Comparison of ENCODE assay signal across 1 cellular context in the genomic region with DNA sequence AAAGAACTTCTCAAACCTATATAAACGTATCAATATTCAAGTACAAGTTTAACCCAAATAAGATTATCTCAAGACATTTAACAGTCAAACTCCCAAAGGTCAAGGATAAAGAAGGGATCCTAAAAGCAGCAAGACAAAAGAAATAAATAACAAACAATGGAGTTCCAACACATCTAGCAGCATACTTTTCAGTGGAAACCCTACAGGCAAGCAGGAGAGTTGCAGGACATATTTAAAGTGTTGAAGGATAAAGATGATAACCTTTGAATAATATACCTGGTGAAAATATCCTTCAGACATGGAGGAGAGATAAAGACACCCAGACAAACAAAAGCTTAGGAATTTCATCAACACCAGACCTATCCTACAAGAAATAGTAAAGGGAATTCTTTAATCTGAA.
TF ChIP-seq lines count a peak whose summit lies in the region.

No MANE protein-coding gene starts in this region.

TF ChIP-seq in SK-N-SH, 30 proteins besides CTCF, POLR2A, EP300 and RAD21:
- TF ChIP-seq POLR2AphosphoS5 (IDR thresholded peaks at IDR 0.05; ENCODE audit: low read depth, low read length), result no peak
- no peak for TF ChIP-seq RFX5 (IDR thresholded peaks at IDR 0.05; ENCODE audit: low read length)
- TF ChIP-seq RCOR1 (IDR thresholded peaks at IDR 0.05; ENCODE audit: low read length), result no peak
- TF ChIP-seq NFIC (IDR thresholded peaks at IDR 0.05; ENCODE audit: borderline replicate concordance), result no peak
- TF ChIP-seq, protein P1, sequence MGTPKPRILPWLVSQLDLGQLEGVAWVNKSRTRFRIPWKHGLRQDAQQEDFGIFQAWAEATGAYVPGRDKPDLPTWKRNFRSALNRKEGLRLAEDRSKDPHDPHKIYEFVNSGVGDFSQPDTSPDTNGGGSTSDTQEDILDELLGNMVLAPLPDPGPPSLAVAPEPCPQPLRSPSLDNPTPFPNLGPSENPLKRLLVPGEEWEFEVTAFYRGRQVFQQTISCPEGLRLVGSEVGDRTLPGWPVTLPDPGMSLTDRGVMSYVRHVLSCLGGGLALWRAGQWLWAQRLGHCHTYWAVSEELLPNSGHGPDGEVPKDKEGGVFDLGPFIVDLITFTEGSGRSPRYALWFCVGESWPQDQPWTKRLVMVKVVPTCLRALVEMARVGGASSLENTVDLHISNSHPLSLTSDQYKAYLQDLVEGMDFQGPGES (IDR thresholded peaks at IDR 0.05; ENCODE audit: low read depth, low read length), result no peak
- TF ChIP-seq MAX (IDR thresholded peaks at IDR 0.05; ENCODE audit: low read depth), result no peak
- no peak for TF ChIP-seq GATA2 (CRISPR knock-in tag; IDR thresholded peaks at IDR 0.05)
- no peak for TF ChIP-seq MEF2A (IDR thresholded peaks at IDR 0.05; ENCODE audit: borderline replicate concordance, low read depth)
- TF ChIP-seq FOSL2 (IDR thresholded peaks at IDR 0.05; ENCODE audit: borderline replicate concordance, low read depth), result no peak
- TF ChIP-seq NRF1 (IDR thresholded peaks at IDR 0.05; ENCODE audit: low read depth, low read length), result no peak
- no peak for TF ChIP-seq FOXM1 (IDR thresholded peaks at IDR 0.05; ENCODE audit: low read depth)
- TF ChIP-seq TCF12 (IDR thresholded peaks at IDR 0.05), result no peak
